In genomic region chr12:8860165-8860961, GRCh38 we compare ENCODE assay signal across 8 cellular contexts. TPM values are rescaled to one million over a fixed set of nuclear protein-coding genes. Genes with fewer than 3 reads are reported as not detected.
DNase-seq lines count a peak whose midpoint lies in the region; ATAC-seq and TF ChIP-seq lines count a peak whose summit lies in the region.

No MANE protein-coding gene starts in this region.

- intact Hi-C loops in activated CD4-positive, alpha-beta T cell treated with anti-CD3 and anti-CD28 coated beads for 36 hours (cut with DNase I, micrococcal nuclease): loop anchor here (1.0 to 2.0 kb wide), 4 partner anchors 178 to 316 kb away; no protein-coding TSS in a partner anchor
- intact Hi-C loops in posterior cingulate gyrus (cut with DNase I): no loop called here

- no peak overlapping the region for H3K4me3 Mint-ChIP-seq in activated CD4-positive, alpha-beta T cell treated with anti-CD3 and anti-CD28 coated beads for 36 hours
- no peak overlapping the region for H3K4me3 Mint-ChIP-seq in glutamatergic neuron (ENCODE audit: unreplicated experiment)

- no peaks in the 10 kb centered on the region for H3K27me3 Mint-ChIP-seq in activated CD4-positive, alpha-beta T cell treated with anti-CD3 and anti-CD28 coated beads for 36 hours
- peaks cover 3% of the 10 kb centered on the region for H3K27me3 Mint-ChIP-seq in glutamatergic neuron (ENCODE audit: unreplicated experiment)

- H3K27ac Mint-ChIP-seq in activated CD4-positive, alpha-beta T cell treated with anti-CD3 and anti-CD28 coated beads for 36 hours: no peak overlapping the region
- H3K27ac Mint-ChIP-seq in glutamatergic neuron (ENCODE audit: unreplicated experiment): no peak overlapping the region

- DNase-seq in activated CD4-positive, alpha-beta T cell treated with anti-CD3 and anti-CD28 coated beads for 36 hours: peak; percentile 51
- DNase-seq in activated CD4-positive, alpha-beta T cell treated with anti-CD3 and anti-CD28 coated beads for 1 hour: no peak
- DNase-seq in NCI-H2227 treated with DMSO at 0.1 percent for 48 hours (lab: John Stamatoyannopoulos, UW) (peak; percentile 57), glutamatergic neuron (peak; percentile 48), posterior cingulate gyrus (peak in 6 of 10 donors; percentile 11 to 83 (median 24))
- peak; percentile 67 for DNase-seq in activated effector memory CD4-positive, alpha-beta T cell treated with anti-CD3 and anti-CD28 coated beads, Interleukin-2, amount 50 U/mL, for 16 hours

- no peaks in the 10 kb centered on the region for H3K9me3 Mint-ChIP-seq in activated CD4-positive, alpha-beta T cell treated with anti-CD3 and anti-CD28 coated beads for 36 hours (ENCODE audit: low read depth)
- no peaks in the 10 kb centered on the region for H3K9me3 Mint-ChIP-seq in glutamatergic neuron (ENCODE audit: unreplicated experiment)

- no peaks in the 10 kb centered on the region for H3K36me3 Mint-ChIP-seq in activated CD4-positive, alpha-beta T cell treated with anti-CD3 and anti-CD28 coated beads for 36 hours (ENCODE audit: low read depth)
- H3K36me3 Mint-ChIP-seq in glutamatergic neuron (ENCODE audit: unreplicated experiment): no peaks in the 10 kb centered on the region

- no peaks in the 10 kb centered on the region for H3K4me1 Mint-ChIP-seq in activated CD4-positive, alpha-beta T cell treated with anti-CD3 and anti-CD28 coated beads for 36 hours
- no peaks in the 10 kb centered on the region for H3K4me1 Mint-ChIP-seq in glutamatergic neuron (ENCODE audit: low read depth, unreplicated experiment)

- POLR2A ChIA-PET in activated CD4-positive, alpha-beta T cell treated with anti-CD3 and anti-CD28 coated beads for 36 hours (lab: Charles Lee): no interaction called here

- ATAC-seq in activated CD4-positive, alpha-beta T cell treated with anti-CD3 and anti-CD28 coated beads for 36 hours: peak; percentile 71
- ATAC-seq in HG03039 (IDR thresholded peaks at IDR 0.05; ENCODE audit: unreplicated experiment): no peak
- ATAC-seq in HG02642 (IDR thresholded peaks at IDR 0.05; ENCODE audit: poor library complexity, unreplicated experiment): no peak

- peak; percentile 73 for TF ChIP-seq CTCF in glutamatergic neuron (IDR thresholded peaks at IDR 0.05; ENCODE audit: partially characterized antibody, unreplicated experiment)

- CTCF ChIA-PET in activated CD4-positive, alpha-beta T cell treated with anti-CD3 and anti-CD28 coated beads for 36 hours (lab: Charles Lee): interaction anchor here (0.5 to 2.8 kb wide), 30 partner anchors 9 to 1305 kb away, joined by 3 to 19 read pairs (median 4); no protein-coding TSS in a partner anchor

RNA-seq across cellular contexts. Expression of gene A2ML1, which starts 37.9 kb away (rescaled TPM):
- total RNA-seq in activated CD4-positive, alpha-beta T cell treated with anti-CD3 and anti-CD28 coated beads for 36 hours: not detected
- total RNA-seq in glutamatergic neuron (ENCODE audit: unreplicated experiment): not detected

RNA-seq across cellular contexts. Expression of gene PHC1, which starts 53.9 kb away (rescaled TPM):
- total RNA-seq in activated CD4-positive, alpha-beta T cell treated with anti-CD3 and anti-CD28 coated beads for 36 hours: 10 to 100 TPM; 17.1 to 21.9 TPM
- 59.8 TPM for total RNA-seq in glutamatergic neuron (ENCODE audit: unreplicated experiment)
